14 cellular contexts compared by ENCODE assay signal in genomic region chr9:1871486-1872181, GRCh38.
A peak's percentile ranks its signal among the peaks of the same experiment; 100 is the strongest.
DNase-seq lines count a peak whose midpoint lies in the region; ATAC-seq and TF ChIP-seq lines count a peak whose summit lies in the region.
"Had no signal": no experiment of that assay in that cellular context is flagged by ENCODE, and none has a peak within 500 bp of the region (broad histone marks: within the 10 kb centered on the region; RNA-seq: fewer than 3 reads in every experiment).

No MANE protein-coding gene starts in this region.

- H3K27ac ChIP-seq in HEK293 (ENCODE audit: extremely low read depth, low read depth, low read length) (no peak overlapping the region), RWPE2 (ENCODE audit: poor library complexity, severe bottlenecking) (no peak overlapping the region)
- H3K27ac ChIP-seq: Peyer's patch, WERI-Rb-1 had no signal

- no peaks in the 10 kb centered on the region for H3K36me3 ChIP-seq in HEK293 (ENCODE audit: control insufficient read depth in 2 of 2, insufficient read depth in 1 of 2, low read length in 2 of 2)
- H3K36me3 ChIP-seq in RWPE2 (ENCODE audit: low read depth) = no peaks in the 10 kb centered on the region
- H3K36me3 ChIP-seq in BE2C = no peaks in the 10 kb centered on the region
- H3K36me3 ChIP-seq: Peyer's patch, WERI-Rb-1 had no signal

- TF ChIP-seq CTCF in HEK293 (tag by site-specific recombination; IDR thresholded peaks at IDR 0.05) (no peak), RWPE2 (IDR thresholded peaks at IDR 0.05; ENCODE audit: poor library complexity, severe bottlenecking) (no peak), BE2C (IDR thresholded peaks at IDR 0.05; ENCODE audit: low read depth, low read length) (no peak)

- POLR2A ChIA-PET in HEK293 (lab: Yijun Ruan, JAX) = no interaction called here

- CTCF ChIA-PET in HEK293 (lab: Yijun Ruan, JAX) = interaction anchor here (0.6 to 1.6 kb wide), 6 partner anchors 11 to 535 kb away, joined by 3 to 7 read pairs (median 3); no protein-coding TSS in a partner anchor

- H3K4me1 ChIP-seq in HEK293 (ENCODE audit: control insufficient read depth, insufficient read depth, low read length) (no peaks in the 10 kb centered on the region), RWPE2 (ENCODE audit: insufficient read depth, poor library complexity, severe bottlenecking) (no peaks in the 10 kb centered on the region), BE2C (no peaks in the 10 kb centered on the region)
- H3K4me1 ChIP-seq: Peyer's patch had no signal

- H3K27me3 ChIP-seq in RWPE2 (ENCODE audit: insufficient read depth, poor library complexity, severe bottlenecking) = peaks cover 2% of the 10 kb centered on the region
- H3K27me3 ChIP-seq in BE2C = no peaks in the 10 kb centered on the region
- H3K27me3 ChIP-seq: Peyer's patch had no signal

- H3K9me3 ChIP-seq in HEK293 (ENCODE audit: control insufficient read depth, insufficient read depth, low read depth, low read length) = no peaks in the 10 kb centered on the region
- no peaks in the 10 kb centered on the region for H3K9me3 ChIP-seq in RWPE2 (ENCODE audit: severe bottlenecking)
- H3K9me3 ChIP-seq in BE2C = no peaks in the 10 kb centered on the region
- H3K9me3 ChIP-seq: Peyer's patch had no signal

- H3K4me3 ChIP-seq in HEK293 (ENCODE audit: low read depth, low read length) = no peak overlapping the region
- no peak overlapping the region for H3K4me3 ChIP-seq in RWPE2 (ENCODE audit: severe bottlenecking)
- H3K4me3 ChIP-seq in BE2C (ENCODE audit: low read depth, low read length) = no peak overlapping the region
- H3K4me3 ChIP-seq: Peyer's patch had no signal

- ATAC-seq in RWPE2 (ENCODE audit: low read depth) = peak; percentile 42; the same call in 1 of the 3 replicates
- no peak for ATAC-seq in GM19452 (IDR thresholded peaks at IDR 0.05; ENCODE audit: unreplicated experiment)
- no peak for ATAC-seq in HG03439 (IDR thresholded peaks at IDR 0.05; ENCODE audit: unreplicated experiment)
- ATAC-seq: left cardiac atrium had no signal

- DNase-seq in NCI-H1417 (lab: John Stamatoyannopoulos, UW) (peak in 2 of 3 experiments; percentile 2 to 48), NCI-H1417 treated with DMSO at 0.1 percent for 48 hours (lab: John Stamatoyannopoulos, UW) (no peak), RWPE2 (ENCODE audit: low spot score) (no peak), iPS-NIHi11 (ENCODE audit: low spot score) (peak; percentile 46), BE2C (no peak)
- DNase-seq: cerebellar nuclear complex; KG1; left cardiac atrium; Peyer's patch; stimulated activated CD4-positive, alpha-beta T cell treated with anti-CD3 and anti-CD28 coated beads, Interleukin-15, amount 100 ng/mL, for 24 hours; WERI-Rb-1 had no signal

TF ChIP-seq in HEK293, 187 proteins besides CTCF, POLR2A, EP300 and RAD21:
- no peak for TF ChIP-seq FEZF1 (tag by site-specific recombination; IDR thresholded peaks at IDR 0.05)
- TF ChIP-seq ZFP69B (tag by site-specific recombination; IDR thresholded peaks at IDR 0.05) = peak; percentile 50
- TF ChIP-seq ZNF692 (tag by site-specific recombination; IDR thresholded peaks at IDR 0.05) = peak; percentile 87
- TF ChIP-seq ZNF248 (tag by site-specific recombination; IDR thresholded peaks at IDR 0.05) = no peak
TF ChIP-seq in HEK293: peak in this region for 2.

Comparison
In these comparisons a context has a peak if more than half of its experiments do, and no peak if none do; other contexts are left out.
1. DNase-seq: peak in NCI-H1417 (2 of 3) and iPS-NIHi11 (single experiment); none in NCI-H1417 treated with DMSO at 0.1 percent for 48 hours (single experiment), RWPE2 (single experiment) and BE2C (single experiment).